ENCODE assay signal across 23 cellular contexts in the genomic region with DNA sequence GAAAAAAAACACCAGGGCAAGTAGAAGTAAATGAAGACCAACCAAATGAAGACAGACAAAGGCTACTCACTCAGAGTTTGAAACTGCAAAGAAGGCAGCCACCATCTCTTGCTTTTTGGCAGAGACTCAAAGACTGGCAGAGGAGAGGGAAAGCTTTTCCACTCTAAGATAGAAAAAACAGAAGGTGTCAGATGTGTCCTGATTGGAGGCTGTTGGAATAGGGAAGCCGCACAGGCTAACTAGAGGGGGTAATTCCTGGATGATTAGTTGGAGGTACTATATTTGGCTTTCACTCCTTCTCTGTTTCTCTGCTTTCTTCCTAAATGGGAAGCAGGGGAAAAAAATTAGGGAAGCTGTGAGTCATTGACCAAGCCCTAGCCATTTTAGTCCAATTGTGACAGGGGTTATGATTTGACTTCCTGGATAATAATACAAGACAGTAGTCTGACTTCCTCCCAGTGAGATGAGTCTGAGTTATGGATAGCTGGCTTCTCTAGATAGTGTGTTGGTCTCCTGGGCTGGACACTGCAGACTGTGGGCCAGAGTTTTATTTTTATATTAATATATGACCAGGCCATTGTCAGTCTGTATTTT.
"Had no signal": no experiment of that assay in that cellular context is flagged by ENCODE, and none has a peak within 500 bp of the region (broad histone marks: within the 10 kb centered on the region; RNA-seq: fewer than 3 reads in every experiment).

No MANE protein-coding gene starts in this region.

- H3K9me3 ChIP-seq: esophagus muscularis mucosa, neutrophil, tibial nerve had no signal

- H3K4me3 ChIP-seq: esophagus muscularis mucosa, tibial nerve had no signal

- H3K36me3 ChIP-seq: esophagus muscularis mucosa, neutrophil, tibial nerve had no signal

- H3K27ac Mint-ChIP-seq: activated naive CD4-positive, alpha-beta T cell treated with anti-CD3 and anti-CD28 coated beads, Interleukin-2, amount 10 ng/mL, durations not matched to agents 7 days and 5 days; activated naive CD8-positive, alpha-beta T cell treated with anti-CD3 and anti-CD28 coated beads, Interleukin-2, amount 50 U/mL, for 24 hours; natural killer cell treated with Interleukin-12 subunit alpha and Interleukin-12 subunit beta and Interleukin-15 and Interleukin-18, amount 100 ng/mL, for 72 hours; T-helper 1 cell treated with Interleukin-12 subunit alpha and Interleukin-12 subunit beta and Interleukin-4 antibody, amounts not matched to agents 30 μg/mL and 1 μg/mL, for 36 hours had no signal

- H3K4me1 ChIP-seq: tibial nerve had no signal

- H3K4me3 Mint-ChIP-seq: activated naive CD4-positive, alpha-beta T cell treated with anti-CD3 and anti-CD28 coated beads, Interleukin-2, amount 10 ng/mL, durations not matched to agents 7 days and 5 days; activated naive CD8-positive, alpha-beta T cell treated with anti-CD3 and anti-CD28 coated beads, Interleukin-2, amount 50 U/mL, for 24 hours; activated T-cell treated with anti-CD3 and anti-CD28 coated beads, Interleukin-2, amount 50 U/mL, for 4 hours; natural killer cell treated with Interleukin-12 subunit alpha and Interleukin-12 subunit beta and Interleukin-15 and Interleukin-18, amount 100 ng/mL, for 72 hours; T-helper 1 cell treated with Interleukin-12 subunit alpha and Interleukin-12 subunit beta and Interleukin-4 antibody, amounts not matched to agents 30 μg/mL and 1 μg/mL, for 36 hours had no signal

- FAIRE-seq: endothelial cell of umbilical vein, frontal cortex, urothelium cell line had no signal

- ATAC-seq: activated naive CD8-positive, alpha-beta T cell treated with anti-CD3 and anti-CD28 coated beads, Interleukin-2, amount 50 U/mL, for 24 hours; activated T-cell treated with anti-CD3 and anti-CD28 coated beads, Interleukin-2, amount 50 U/mL, for 4 hours; left lobe of liver; natural killer cell treated with Interleukin-12 subunit alpha and Interleukin-12 subunit beta and Interleukin-15 and Interleukin-18, amount 100 ng/mL, for 72 hours had no signal

- H3K36me3 Mint-ChIP-seq: activated naive CD4-positive, alpha-beta T cell treated with anti-CD3 and anti-CD28 coated beads, Interleukin-2, amount 10 ng/mL, durations not matched to agents 7 days and 5 days; natural killer cell treated with Interleukin-12 subunit alpha and Interleukin-12 subunit beta and Interleukin-15 and Interleukin-18, amount 100 ng/mL, for 72 hours had no signal

- H3K27ac ChIP-seq: esophagus muscularis mucosa, neutrophil, tibial nerve had no signal

- H3K9me3 Mint-ChIP-seq: activated naive CD4-positive, alpha-beta T cell treated with anti-CD3 and anti-CD28 coated beads, Interleukin-2, amount 10 ng/mL, durations not matched to agents 7 days and 5 days; activated naive CD8-positive, alpha-beta T cell treated with anti-CD3 and anti-CD28 coated beads, Interleukin-2, amount 50 U/mL, for 24 hours; activated T-cell treated with anti-CD3 and anti-CD28 coated beads, Interleukin-2, amount 50 U/mL, for 4 hours; natural killer cell treated with Interleukin-12 subunit alpha and Interleukin-12 subunit beta and Interleukin-15 and Interleukin-18, amount 100 ng/mL, for 72 hours; T-helper 1 cell treated with Interleukin-12 subunit alpha and Interleukin-12 subunit beta and Interleukin-4 antibody, amounts not matched to agents 30 μg/mL and 1 μg/mL, for 36 hours had no signal

- H3K27me3 Mint-ChIP-seq: activated naive CD4-positive, alpha-beta T cell treated with anti-CD3 and anti-CD28 coated beads, Interleukin-2, amount 10 ng/mL, durations not matched to agents 7 days and 5 days; activated naive CD8-positive, alpha-beta T cell treated with anti-CD3 and anti-CD28 coated beads, Interleukin-2, amount 50 U/mL, for 24 hours had no signal

- DNase-seq: activated CD4-positive, alpha-beta T cell treated with anti-CD3 and anti-CD28 coated beads, Interleukin-2, amount 50 U/mL, for 1 hour; activated CD4-positive, CD25-positive, alpha-beta regulatory T cell treated with anti-CD3 and anti-CD28 coated beads, Interleukin-2, amount 50 U/mL, for 72 hours; activated CD8-positive, alpha-beta memory T cell treated with anti-CD3 and anti-CD28 coated beads, Interleukin-2, amount 50 U/mL, for 4 hours; activated naive CD4-positive, alpha-beta T cell treated with anti-CD3 and anti-CD28 coated beads, Interleukin-2, amount 10 ng/mL, durations not matched to agents 7 days and 5 days; activated naive CD8-positive, alpha-beta T cell treated with anti-CD3 and anti-CD28 coated beads, Interleukin-2, amount 50 U/mL, for 24 hours; activated T-cell treated with anti-CD3 and anti-CD28 coated beads, Interleukin-2, amount 50 U/mL, for 4 hours; cerebellar nuclear complex; effector CD4-positive, alpha-beta T cell; hypothalamus; islet precursor cell; stimulated activated CD4-positive, alpha-beta T cell treated with anti-CD3 and anti-CD28 coated beads, Interleukin-1b, Interleukin-23, amount 100 ng/mL, for 48 hours; stimulated activated CD8-positive, alpha-beta memory T cell treated with anti-CD3 and anti-CD28 coated beads, Interleukin-4, amount 100 ng/mL, for 48 hours; stimulated activated naive CD4-positive, alpha-beta T cell; substantia nigra had no signal

- H3K27me3 ChIP-seq: esophagus muscularis mucosa, neutrophil, tibial nerve had no signal

- H3K4me1 Mint-ChIP-seq: activated naive CD4-positive, alpha-beta T cell treated with anti-CD3 and anti-CD28 coated beads, Interleukin-2, amount 10 ng/mL, durations not matched to agents 7 days and 5 days; activated naive CD8-positive, alpha-beta T cell treated with anti-CD3 and anti-CD28 coated beads, Interleukin-2, amount 50 U/mL, for 24 hours had no signal
